In the genomic region with DNA sequence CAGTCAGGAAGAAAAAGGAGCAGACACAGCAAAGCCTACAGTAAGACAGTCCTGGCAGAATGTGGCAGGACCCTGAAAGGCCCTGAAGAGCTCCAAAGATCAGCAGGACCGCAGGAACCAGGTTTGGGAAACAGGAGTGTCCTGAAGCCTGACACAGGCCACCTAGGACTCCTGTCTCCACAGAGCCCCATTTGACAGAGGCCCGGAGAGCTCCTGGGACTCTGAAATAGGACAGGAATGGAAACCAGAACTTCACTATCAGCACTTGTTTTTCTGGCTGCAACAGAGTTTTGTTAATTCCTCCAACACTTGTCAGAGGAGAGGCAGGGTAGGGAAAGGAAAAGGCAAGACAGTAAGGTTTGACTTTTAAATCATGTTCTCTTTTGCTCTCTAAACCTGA, we compare ENCODE assay signal across 24 cellular contexts. TPM values are rescaled to one million over a fixed set of nuclear protein-coding genes. Genes with fewer than 3 reads are reported as not detected.
"Had no signal": no experiment of that assay in that cellular context is flagged by ENCODE, and none has a peak within 500 bp of the region (broad histone marks: within the 10 kb centered on the region; RNA-seq: fewer than 3 reads in every experiment).

No MANE protein-coding gene starts in this region.

- H3K27ac ChIP-seq: stomach had no signal

- H3K27me3 ChIP-seq: sigmoid colon, stomach, thyroid gland had no signal

- H3K4me3 ChIP-seq: sigmoid colon, stomach, thyroid gland had no signal

- FAIRE-seq: small intestine had no signal

- ATAC-seq: activated CD8-positive, alpha-beta memory T cell treated with anti-CD3 and anti-CD28 coated beads, Interleukin-2, amount 10 ng/mL, durations not matched to agents 7 days and 5 days; activated CD8-positive, alpha-beta T cell treated with anti-CD3 and anti-CD28 coated beads, Interleukin-2, amount 10 ng/mL, durations not matched to agents 7 days and 5 days; activated naive CD8-positive, alpha-beta T cell treated with anti-CD3 and anti-CD28 coated beads, Interleukin-2, amount 50 U/mL, for 24 hours; esophagus mucosa; natural killer cell treated with Interleukin-12 subunit alpha and Interleukin-12 subunit beta and Interleukin-15 and Interleukin-18, amount 100 ng/mL, for 72 hours; SK-N-SH treated with all-trans-retinoic acid at 6 μM for 48 hours; stimulated activated memory B cell treated with anti-CD40 and anti-IgM and Interleukin-4, amounts not matched to agents 10 μg/mL and 1 μg/mL and 100 μg/mL, for 72 hours had no signal

- DNase-seq: activated B cell treated with CpG ODN at 0.5 μM for 24 hours; activated CD8-positive, alpha-beta memory T cell treated with anti-CD3 and anti-CD28 coated beads, Interleukin-2, amount 10 ng/mL, durations not matched to agents 7 days and 5 days; activated CD8-positive, alpha-beta T cell treated with anti-CD3 and anti-CD28 coated beads, Interleukin-2, amount 10 ng/mL, durations not matched to agents 7 days and 5 days; activated naive CD8-positive, alpha-beta T cell treated with anti-CD3 and anti-CD28 coated beads, Interleukin-2, amount 50 U/mL, for 24 hours; activated T-cell treated with anti-CD3 and anti-CD28 coated beads, Interleukin-2, amount 50 U/mL, for 48 hours; amygdala; central memory CD4-positive, alpha-beta T cell; endodermal cell; foreskin fibroblast; islet precursor cell; sigmoid colon; small intestine; stimulated activated CD4-positive, alpha-beta T cell treated with anti-CD3 and anti-CD28 coated beads, Interleukin-1b, Interleukin-23, amount 100 ng/mL, for 48 hours; stimulated activated CD4-positive, alpha-beta T cell treated with anti-CD3 and anti-CD28 coated beads, Interleukin-4, amount 100 ng/mL, for 4 hours; stimulated activated CD8-positive, alpha-beta memory T cell treated with anti-CD3 and anti-CD28 coated beads, Interleukin-4, amount 100 ng/mL, for 48 hours; stomach; T-helper 1 cell; thyroid gland had no signal

- H3K9me3 ChIP-seq: sigmoid colon, stomach, thyroid gland had no signal

- H3K36me3 ChIP-seq: sigmoid colon, stomach, thyroid gland had no signal

RNA-seq across cellular contexts. Expression of a gene that starts 12.9 kb away (rescaled TPM):
- total RNA-seq: activated CD8-positive, alpha-beta memory T cell treated with anti-CD3 and anti-CD28 coated beads, Interleukin-2, amount 10 ng/mL, durations not matched to agents 7 days and 5 days; activated CD8-positive, alpha-beta T cell treated with anti-CD3 and anti-CD28 coated beads, Interleukin-2, amount 10 ng/mL, durations not matched to agents 7 days and 5 days; activated T-helper 2 cell treated with anti-CD3 and anti-CD28 coated beads, Interferon-gamma antibody, Interleukin-2, Interleukin-4, amounts not matched to agents 10 μg/mL and 5 μg/mL and 100 μg/mL, durations not matched to agents 14 hours and 24 hours and 36 hours; mononuclear cell; natural killer cell treated with Interleukin-12 subunit alpha and Interleukin-12 subunit beta and Interleukin-15 and Interleukin-18, amount 100 ng/mL, for 72 hours had no signal
